14 cellular contexts compared by ENCODE assay signal in the genomic region with DNA sequence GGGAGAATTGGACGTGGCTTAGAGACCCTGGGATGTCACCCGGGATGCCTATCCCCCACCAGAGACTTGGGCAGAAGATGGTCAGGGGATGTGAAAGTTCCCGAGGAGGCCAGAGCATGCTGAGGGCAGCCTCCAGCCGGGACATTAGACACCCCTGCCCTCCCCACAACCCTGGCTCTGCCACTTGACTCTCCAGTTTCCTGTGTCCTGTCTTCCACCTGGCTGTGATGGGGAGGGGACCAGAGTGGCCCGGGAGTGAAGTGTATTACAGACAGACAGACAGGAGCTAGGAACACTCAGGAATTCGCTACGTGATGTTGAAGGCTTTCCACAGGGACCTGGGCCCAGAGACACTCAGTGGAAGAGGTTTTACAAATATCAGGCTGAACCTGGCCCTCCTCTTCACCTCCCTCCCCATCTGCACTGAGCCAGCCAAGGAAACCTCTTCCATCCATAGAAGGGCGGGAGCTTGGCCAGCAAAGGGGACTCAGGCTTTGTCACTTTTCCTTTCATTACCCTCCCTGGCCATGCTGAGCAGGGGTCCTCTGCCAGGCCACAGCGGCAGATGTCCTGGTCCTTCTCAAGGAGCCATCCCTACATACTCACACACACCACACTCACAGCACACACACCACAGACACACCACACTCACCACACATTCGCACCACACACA.
DNase-seq lines count a peak whose midpoint lies in the region; ATAC-seq and TF ChIP-seq lines count a peak whose summit lies in the region.
"Had no signal": no experiment of that assay in that cellular context is flagged by ENCODE, and none has a peak within 500 bp of the region (broad histone marks: within the 10 kb centered on the region; RNA-seq: fewer than 3 reads in every experiment).

No MANE protein-coding gene starts in this region.

- H3K36me3 Mint-ChIP-seq in activated naive CD4-positive, alpha-beta T cell treated with anti-CD3 and anti-CD28 coated beads, Interleukin-2, amount 50 U/mL, for 72 hours = no peaks in the 10 kb centered on the region
- H3K36me3 Mint-ChIP-seq in activated naive CD4-positive, alpha-beta T cell treated with anti-CD3 and anti-CD28 coated beads, Interleukin-2, amount 10 ng/mL, durations not matched to agents 7 days and 5 days = no peaks in the 10 kb centered on the region

- no peak for TF ChIP-seq CTCF in upper lobe of right lung (IDR thresholded peaks at IDR 0.05)

- no peak overlapping the region for H3K27ac Mint-ChIP-seq in activated naive CD4-positive, alpha-beta T cell treated with anti-CD3 and anti-CD28 coated beads, Interleukin-2, amount 50 U/mL, for 72 hours
- H3K27ac Mint-ChIP-seq in activated naive CD4-positive, alpha-beta T cell treated with anti-CD3 and anti-CD28 coated beads, Interleukin-2, amount 10 ng/mL, durations not matched to agents 7 days and 5 days = no peak overlapping the region
- H3K27ac Mint-ChIP-seq: dendritic cell treated with granulocyte-macrophage colony-stimulating factor and Interleukin-4, amounts not matched to agents 40 ng/mL and 50 ng/mL, for 4 days had no signal

- DNase-seq in activated naive CD4-positive, alpha-beta T cell treated with anti-CD3 and anti-CD28 coated beads, Interleukin-2, amount 50 U/mL, for 72 hours (ENCODE audit: low spot score in 2 of 2) = no peak
- DNase-seq in activated naive CD4-positive, alpha-beta T cell treated with anti-CD3 and anti-CD28 coated beads, Interleukin-2, amount 10 ng/mL, durations not matched to agents 7 days and 5 days = no peak
- peak; percentile 26 for DNase-seq in NCI-H146 (lab: John Stamatoyannopoulos, UW)
- peak; percentile 11 for DNase-seq in cerebellar cortex (ENCODE audit: low spot score)
- peak; percentile 53 for DNase-seq in upper lobe of right lung
- no peak for DNase-seq in MV-4-11 (lab: John Stamatoyannopoulos, UW)
- DNase-seq: activated naive CD4-positive, alpha-beta T cell treated with Interleukin-2 at 50 U/mL for 16 hours; left cardiac atrium; NCI-H1105; nucleus accumbens had no signal

- peak; percentile 23 to 50 for ATAC-seq in activated naive CD4-positive, alpha-beta T cell treated with anti-CD3 and anti-CD28 coated beads, Interleukin-2, amount 50 U/mL, for 72 hours
- ATAC-seq in upper lobe of right lung = peak; percentile 49
- ATAC-seq in HG02884 (IDR thresholded peaks at IDR 0.05; ENCODE audit: unreplicated experiment) = no peak
- ATAC-seq in HG03025 (IDR thresholded peaks at IDR 0.05; ENCODE audit: low FRiP score, unreplicated experiment) = no peak
- ATAC-seq: left cardiac atrium had no signal

- H3K27me3 Mint-ChIP-seq in activated naive CD4-positive, alpha-beta T cell treated with anti-CD3 and anti-CD28 coated beads, Interleukin-2, amount 10 ng/mL, durations not matched to agents 7 days and 5 days = peaks cover 14% of the 10 kb centered on the region

- intact Hi-C loops in upper lobe of right lung (cut with DNase I) = no loop called here

- no peak overlapping the region for H3K4me3 Mint-ChIP-seq in activated naive CD4-positive, alpha-beta T cell treated with anti-CD3 and anti-CD28 coated beads, Interleukin-2, amount 10 ng/mL, durations not matched to agents 7 days and 5 days
- H3K4me3 Mint-ChIP-seq: dendritic cell treated with granulocyte-macrophage colony-stimulating factor and Interleukin-4, amounts not matched to agents 40 ng/mL and 50 ng/mL, for 4 days had no signal

- H3K27me3 ChIP-seq in upper lobe of right lung = no peaks in the 10 kb centered on the region
- H3K27me3 ChIP-seq: BLaER1 had no signal

- H3K4me1 Mint-ChIP-seq in activated naive CD4-positive, alpha-beta T cell treated with anti-CD3 and anti-CD28 coated beads, Interleukin-2, amount 10 ng/mL, durations not matched to agents 7 days and 5 days = no peaks in the 10 kb centered on the region

- no peak overlapping the region for H3K27ac ChIP-seq in upper lobe of right lung
- H3K27ac ChIP-seq: BLaER1 had no signal

- H3K9me3 Mint-ChIP-seq in activated naive CD4-positive, alpha-beta T cell treated with anti-CD3 and anti-CD28 coated beads, Interleukin-2, amount 50 U/mL, for 72 hours = peaks cover 0 to 4% of the 10 kb centered on the region in 2 donors
- H3K9me3 Mint-ChIP-seq in activated naive CD4-positive, alpha-beta T cell treated with anti-CD3 and anti-CD28 coated beads, Interleukin-2, amount 10 ng/mL, durations not matched to agents 7 days and 5 days = no peaks in the 10 kb centered on the region
- H3K9me3 Mint-ChIP-seq: dendritic cell treated with granulocyte-macrophage colony-stimulating factor and Interleukin-4, amounts not matched to agents 40 ng/mL and 50 ng/mL, for 4 days had no signal

- no peaks in the 10 kb centered on the region for H3K4me1 ChIP-seq in upper lobe of right lung

- CTCF ChIA-PET in activated naive CD4-positive, alpha-beta T cell treated with anti-CD3 and anti-CD28 coated beads, Interleukin-2, amount 10 ng/mL, durations not matched to agents 7 days and 5 days (lab: Charles Lee) = no interaction called here

- H3K36me3 ChIP-seq in upper lobe of right lung = no peaks in the 10 kb centered on the region
- H3K36me3 ChIP-seq: BLaER1 had no signal

- no peak overlapping the region for H3K4me3 ChIP-seq in upper lobe of right lung
- H3K4me3 ChIP-seq: BLaER1 had no signal

- H3K9me3 ChIP-seq in upper lobe of right lung = no peaks in the 10 kb centered on the region
- H3K9me3 ChIP-seq: BLaER1 had no signal

Comparison
In these comparisons a context has a peak if more than half of its experiments do, and no peak if none do; other contexts are left out.
1. ATAC-seq: peak in activated naive CD4-positive, alpha-beta T cell treated with anti-CD3 and anti-CD28 coated beads, Interleukin-2, amount 50 U/mL, for 72 hours (2 of 2) and upper lobe of right lung (single experiment); none in HG02884 (single experiment) and HG03025 (single experiment).
2. DNase-seq: peak in NCI-H146 (single experiment), cerebellar cortex (single experiment) and upper lobe of right lung (single experiment); none in activated naive CD4-positive, alpha-beta T cell treated with anti-CD3 and anti-CD28 coated beads, Interleukin-2, amount 50 U/mL, for 72 hours (0 of 2), activated naive CD4-positive, alpha-beta T cell treated with anti-CD3 and anti-CD28 coated beads, Interleukin-2, amount 10 ng/mL, durations not matched to agents 7 days and 5 days (single experiment) and MV-4-11 (single experiment).